1 cellular context compared by ENCODE assay signal in genomic region chr20:2873747-2874041, GRCh38.
TF ChIP-seq lines count a peak whose summit lies in the region.

No MANE protein-coding gene starts in this region.

TF ChIP-seq in HepG2, 621 proteins besides CTCF, POLR2A, EP300 and RAD21 (continued from another document and continues in another):
- no peak for TF ChIP-seq ATF7 (IDR thresholded peaks at IDR 0.05)
- TF ChIP-seq ATF7 (CRISPR knock-in tag; IDR thresholded peaks at IDR 0.05) = peak; percentile 22; the same call in 1 of the 2 replicates
- no peak for TF ChIP-seq ATF1 (CRISPR knock-in tag; IDR thresholded peaks at IDR 0.05)
- no peak for TF ChIP-seq ARNT2 (CRISPR knock-in tag; IDR thresholded peaks at IDR 0.05; ENCODE audit: low read depth)
- no peak for TF ChIP-seq ZBTB40 (IDR thresholded peaks at IDR 0.05)
- TF ChIP-seq ZBTB40 (CRISPR knock-in tag; IDR thresholded peaks at IDR 0.05) = no peak; the same call in 1 of the 2 replicates
- TF ChIP-seq STAT5B (CRISPR knock-in tag; IDR thresholded peaks at IDR 0.05) = no peak
- no peak for TF ChIP-seq FOXC1 (CRISPR knock-in tag; IDR thresholded peaks at IDR 0.05; ENCODE audit: borderline replicate concordance)
- TF ChIP-seq ZFP90 (CRISPR knock-in tag; IDR thresholded peaks at IDR 0.05; ENCODE audit: borderline replicate concordance) = no peak
- TF ChIP-seq ZNF7 (CRISPR knock-in tag; IDR thresholded peaks at IDR 0.05) = no peak
- TF ChIP-seq SALL1 (CRISPR knock-in tag; IDR thresholded peaks at IDR 0.05) = no peak
- no peak for TF ChIP-seq ZFYVE20 (CRISPR knock-in tag; IDR thresholded peaks at IDR 0.05; ENCODE audit: borderline replicate concordance, low read depth)
- TF ChIP-seq ZNF709 (CRISPR knock-in tag; IDR thresholded peaks at IDR 0.05) = no peak
- TF ChIP-seq RXRA (CRISPR knock-in tag; IDR thresholded peaks at IDR 0.05) = no peak
- no peak; the same call in 1 of the 2 replicates for TF ChIP-seq ZNF782 (CRISPR knock-in tag; IDR thresholded peaks at IDR 0.05; ENCODE audit: borderline replicate concordance)
- TF ChIP-seq HDAC6 (IDR thresholded peaks at IDR 0.05; ENCODE audit: low read depth, low read length) = no peak
- no peak for TF ChIP-seq ZNF44 (CRISPR knock-in tag; IDR thresholded peaks at IDR 0.05)
- TF ChIP-seq ZNF292 (CRISPR knock-in tag; IDR thresholded peaks at IDR 0.05; ENCODE audit: borderline replicate concordance, low read depth) = 0 out of 2 replicates have a peak, but pooled peaks have one; percentile 2
- TF ChIP-seq ZSCAN9 (CRISPR knock-in tag; IDR thresholded peaks at IDR 0.05; ENCODE audit: borderline replicate concordance) = no peak
- TF ChIP-seq HOXA9 (CRISPR knock-in tag; IDR thresholded peaks at IDR 0.05; ENCODE audit: borderline replicate concordance) = no peak
- no peak for TF ChIP-seq ISX (CRISPR knock-in tag; conservative IDR thresholded peaks at IDR 0.05)
- no peak for TF ChIP-seq RCOR2 (CRISPR knock-in tag; IDR thresholded peaks at IDR 0.05)
- TF ChIP-seq PTBP1 (IDR thresholded peaks at IDR 0.05; ENCODE audit: low read depth, low read length, poor library complexity, severe bottlenecking) = peak; percentile 44
- no peak for TF ChIP-seq CENPBD1 (CRISPR knock-in tag; IDR thresholded peaks at IDR 0.05; ENCODE audit: borderline replicate concordance, low read depth)
- TF ChIP-seq ZNF770 (CRISPR knock-in tag; IDR thresholded peaks at IDR 0.05) = no peak
- TF ChIP-seq MEIS2 (CRISPR knock-in tag; IDR thresholded peaks at IDR 0.05) = 0 out of 2 replicates have a peak, but pooled peaks have one; percentile 10
- no peak for TF ChIP-seq ZNF138 (CRISPR knock-in tag; IDR thresholded peaks at IDR 0.05; ENCODE audit: low read depth)
- no peak for TF ChIP-seq ZNF335 (CRISPR knock-in tag; IDR thresholded peaks at IDR 0.05)
- TF ChIP-seq ZSCAN31 (CRISPR knock-in tag; IDR thresholded peaks at IDR 0.05; ENCODE audit: low read depth) = peak; percentile 55; the same call in 1 of the 2 replicates
- TF ChIP-seq TAF15 (IDR thresholded peaks at IDR 0.05; ENCODE audit: low read depth, low read length, poor library complexity, severe bottlenecking) = peak; percentile 14
- no peak for TF ChIP-seq SUZ12 (IDR thresholded peaks at IDR 0.05; ENCODE audit: low read depth, low read length)
- TF ChIP-seq TCF12 (IDR thresholded peaks at IDR 0.05) = no peak
- no peak for TF ChIP-seq TCF12 (CRISPR knock-in tag; IDR thresholded peaks at IDR 0.05)
- TF ChIP-seq ZNF460 (CRISPR knock-in tag; IDR thresholded peaks at IDR 0.05; ENCODE audit: borderline replicate concordance) = no peak
- no peak for TF ChIP-seq ZNF180 (CRISPR knock-in tag; IDR thresholded peaks at IDR 0.05; ENCODE audit: borderline replicate concordance, low read depth)
- TF ChIP-seq ZNF569 (CRISPR knock-in tag; IDR thresholded peaks at IDR 0.05; ENCODE audit: borderline replicate concordance) = no peak
- no peak for TF ChIP-seq ZNF10 (CRISPR knock-in tag; IDR thresholded peaks at IDR 0.05; ENCODE audit: borderline replicate concordance, low read depth)
- no peak for TF ChIP-seq ZNF280D (CRISPR knock-in tag; IDR thresholded peaks at IDR 0.05)
- TF ChIP-seq KLF9 (CRISPR knock-in tag; IDR thresholded peaks at IDR 0.05; ENCODE audit: low read depth) = no peak
- TF ChIP-seq ZNF605 (CRISPR knock-in tag; IDR thresholded peaks at IDR 0.05) = no peak
- no peak for TF ChIP-seq ZSCAN25 (CRISPR knock-in tag; IDR thresholded peaks at IDR 0.05)
- TF ChIP-seq CBX5 (CRISPR knock-in tag; IDR thresholded peaks at IDR 0.05; ENCODE audit: borderline replicate concordance) = 0 out of 2 replicates have a peak, but pooled peaks have one; percentile 51
- TF ChIP-seq RARA (CRISPR knock-in tag; IDR thresholded peaks at IDR 0.05) = no peak
- no peak for TF ChIP-seq KLF12 (CRISPR knock-in tag; IDR thresholded peaks at IDR 0.05; ENCODE audit: borderline replicate concordance)
- TF ChIP-seq MTERF4 (CRISPR knock-in tag; IDR thresholded peaks at IDR 0.05) = no peak
- TF ChIP-seq ZNF230 (CRISPR knock-in tag; IDR thresholded peaks at IDR 0.05) = no peak
- peak; percentile 12; the same call in 1 of the 2 replicates for TF ChIP-seq ZBTB10 (CRISPR knock-in tag; IDR thresholded peaks at IDR 0.05; ENCODE audit: borderline replicate concordance)
- no peak for TF ChIP-seq E2F2 (CRISPR knock-in tag; IDR thresholded peaks at IDR 0.05; ENCODE audit: borderline replicate concordance)
- TF ChIP-seq ZNF670 (CRISPR knock-in tag; IDR thresholded peaks at IDR 0.05; ENCODE audit: borderline replicate concordance) = no peak
- TF ChIP-seq MZF1 (CRISPR knock-in tag; IDR thresholded peaks at IDR 0.05; ENCODE audit: borderline replicate concordance) = no peak
- no peak for TF ChIP-seq FOXK1 (CRISPR knock-in tag; IDR thresholded peaks at IDR 0.05; ENCODE audit: borderline replicate concordance, low read depth)
